In genomic region chr20:15475483-15475882, GRCh38 we compare ENCODE assay signal across 9 cellular contexts.
A peak's percentile ranks its signal among the peaks of the same experiment; 100 is the strongest.
DNase-seq lines count a peak whose midpoint lies in the region; ATAC-seq and TF ChIP-seq lines count a peak whose summit lies in the region.
"Had no signal": no experiment of that assay in that cellular context is flagged by ENCODE, and none has a peak within 500 bp of the region (broad histone marks: within the 10 kb centered on the region; RNA-seq: fewer than 3 reads in every experiment).

No MANE protein-coding gene starts in this region.

- H3K9me3 Mint-ChIP-seq in progenitor cell of endocrine pancreas (ENCODE audit: low read depth): no peaks in the 10 kb centered on the region

- H4K20me1 ChIP-seq in osteoblast (ENCODE audit: insufficient read depth, low read length): no peaks in the 10 kb centered on the region

- no peak for ATAC-seq in HG02870 (IDR thresholded peaks at IDR 0.05; ENCODE audit: unreplicated experiment)

- H3K36me3 Mint-ChIP-seq in progenitor cell of endocrine pancreas (ENCODE audit: insufficient read depth): no peaks in the 10 kb centered on the region

- no peak overlapping the region for H3K4me3 ChIP-seq in SJCRH30
- no peak overlapping the region for H3K4me3 ChIP-seq in osteoblast (ENCODE audit: insufficient read depth, low read length)

- H3K27ac Mint-ChIP-seq in progenitor cell of endocrine pancreas: no peak overlapping the region

- peaks cover 3% of the 10 kb centered on the region; the same call in 1 of the 2 replicates for H3K4me1 ChIP-seq in SJCRH30
- no peaks in the 10 kb centered on the region for H3K4me1 ChIP-seq in osteoblast (ENCODE audit: insufficient read depth, low read length)

- no peak overlapping the region for H3K4me2 ChIP-seq in osteoblast (ENCODE audit: insufficient read depth, low read length)

- DNase-seq in DMS53 (lab: John Stamatoyannopoulos, UW) (peak; percentile 76), HPDE6-E6E7 (ENCODE audit: extremely low spot score) (peak; percentile 48), SJCRH30 (peak; percentile 54 to 59), myocyte (ENCODE audit: low read depth) (peak; percentile 50), progenitor cell of endocrine pancreas (ENCODE audit: low spot score, unreplicated experiment) (no peak), osteoblast (ENCODE audit: insufficient read length, low spot score, missing footprints) (no peak), NCI-H82 (lab: John Stamatoyannopoulos, UW) (no peak)
- DNase-seq: activated T-cell treated with anti-CD3 and anti-CD28 coated beads, Interleukin-2, amount 50 U/mL, for 1 hour had no signal

- H3K27me3 Mint-ChIP-seq in progenitor cell of endocrine pancreas: peaks cover 3% of the 10 kb centered on the region

- H3K9me3 ChIP-seq in SJCRH30 (replicated peaks): no peaks in the 10 kb centered on the region
- H3K9me3 ChIP-seq in osteoblast (ENCODE audit: low read depth, low read length): no peaks in the 10 kb centered on the region

- H3K27me3 ChIP-seq in SJCRH30: no peaks in the 10 kb centered on the region
- no peaks in the 10 kb centered on the region for H3K27me3 ChIP-seq in osteoblast (ENCODE audit: insufficient read depth, low read length)

- H2AFZ ChIP-seq in osteoblast (ENCODE audit: low read length): no peak overlapping the region

- no peaks in the 10 kb centered on the region for H3K36me3 ChIP-seq in SJCRH30
- no peaks in the 10 kb centered on the region for H3K36me3 ChIP-seq in osteoblast (ENCODE audit: insufficient read depth, low read length)

- H3K4me1 Mint-ChIP-seq in progenitor cell of endocrine pancreas (ENCODE audit: low read depth): peaks cover 3% of the 10 kb centered on the region

- no peak overlapping the region for H3K4me3 Mint-ChIP-seq in progenitor cell of endocrine pancreas (ENCODE audit: low read depth)

- no peaks in the 10 kb centered on the region for H3K79me2 ChIP-seq in osteoblast (ENCODE audit: insufficient read depth, low read length)

- H3K27ac ChIP-seq in SJCRH30: no peak overlapping the region
- H3K27ac ChIP-seq in osteoblast (ENCODE audit: low read depth, low read length): no peak overlapping the region

- TF ChIP-seq CTCF in progenitor cell of endocrine pancreas (IDR thresholded peaks at IDR 0.05; ENCODE audit: unreplicated experiment) (no peak), osteoblast (IDR thresholded peaks at IDR 0.05; ENCODE audit: extremely low read depth, low read depth, low read length) (no peak)

Comparison
In these comparisons a context has a peak if more than half of its experiments do, and no peak if none do; other contexts are left out.
1. DNase-seq: peak in DMS53 (single experiment), HPDE6-E6E7 (single experiment), SJCRH30 (2 of 2) and myocyte (single experiment); none in progenitor cell of endocrine pancreas (single experiment), osteoblast (single experiment) and NCI-H82 (single experiment).